In genomic region chr10:100222529-100222928, GRCh38 we compare ENCODE assay signal across 1 cellular context.
A peak's percentile ranks its signal among the peaks of the same experiment; 100 is the strongest.
TF ChIP-seq lines count a peak whose summit lies in the region.

No MANE protein-coding gene starts in this region.

TF ChIP-seq in GM12878, 131 proteins besides CTCF, POLR2A, EP300 and RAD21:
- TF ChIP-seq, protein P1, sequence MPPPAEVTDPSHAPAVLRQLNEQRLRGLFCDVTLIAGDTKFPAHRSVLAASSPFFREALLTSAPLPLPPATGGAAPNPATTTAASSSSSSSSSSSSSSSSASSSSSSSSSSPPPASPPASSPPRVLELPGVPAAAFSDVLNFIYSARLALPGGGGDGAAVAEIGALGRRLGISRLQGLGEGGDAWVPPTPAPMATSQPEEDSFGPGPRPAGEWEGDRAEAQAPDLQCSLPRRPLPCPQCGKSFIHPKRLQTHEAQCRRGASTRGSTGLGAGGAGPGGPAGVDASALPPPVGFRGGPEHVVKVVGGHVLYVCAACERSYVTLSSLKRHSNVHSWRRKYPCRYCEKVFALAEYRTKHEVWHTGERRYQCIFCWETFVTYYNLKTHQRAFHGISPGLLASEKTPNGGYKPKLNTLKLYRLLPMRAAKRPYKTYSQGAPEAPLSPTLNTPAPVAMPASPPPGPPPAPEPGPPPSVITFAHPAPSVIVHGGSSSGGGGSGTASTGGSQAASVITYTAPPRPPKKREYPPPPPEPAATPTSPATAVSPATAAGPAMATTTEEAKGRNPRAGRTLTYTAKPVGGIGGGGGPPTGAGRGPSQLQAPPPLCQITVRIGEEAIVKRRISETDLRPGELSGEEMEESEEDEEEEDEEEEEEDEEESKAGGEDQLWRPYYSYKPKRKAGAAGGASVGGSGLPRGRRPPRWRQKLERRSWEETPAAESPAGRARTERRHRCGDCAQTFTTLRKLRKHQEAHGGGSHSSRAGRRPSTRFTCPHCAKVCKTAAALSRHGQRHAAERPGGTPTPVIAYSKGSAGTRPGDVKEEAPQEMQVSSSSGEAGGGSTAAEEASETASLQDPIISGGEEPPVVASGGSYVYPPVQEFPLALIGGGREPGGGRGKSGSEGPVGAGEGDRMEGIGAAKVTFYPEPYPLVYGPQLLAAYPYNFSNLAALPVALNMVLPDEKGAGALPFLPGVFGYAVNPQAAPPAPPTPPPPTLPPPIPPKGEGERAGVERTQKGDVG (CRISPR knock-in tag; IDR thresholded peaks at IDR 0.05), result no peak
- TF ChIP-seq ZBTB40 (IDR thresholded peaks at IDR 0.05; ENCODE audit: borderline replicate concordance), result peak; percentile 89
